In genomic region chrX:70219938-70220764, GRCh38 we compare ENCODE assay signal across 13 cellular contexts. TPM values are rescaled to one million over a fixed set of nuclear protein-coding genes. Genes with fewer than 3 reads are reported as not detected.
DNase-seq lines count a peak whose midpoint lies in the region; ATAC-seq and TF ChIP-seq lines count a peak whose summit lies in the region.
"Had no signal": no experiment of that assay in that cellular context is flagged by ENCODE, and none has a peak within 500 bp of the region (broad histone marks: within the 10 kb centered on the region; RNA-seq: fewer than 3 reads in every experiment).

No MANE protein-coding gene starts in this region.

- no peak for ATAC-seq in HG03280 (IDR thresholded peaks at IDR 0.05; ENCODE audit: unreplicated experiment)
- no peak for ATAC-seq in naive thymus-derived CD8-positive, alpha-beta T cell
- ATAC-seq: activated CD8-positive, alpha-beta T cell treated with anti-CD3 and anti-CD28 coated beads for 36 hours had no signal

- H3K36me3 Mint-ChIP-seq in naive thymus-derived CD8-positive, alpha-beta T cell: no peaks in the 10 kb centered on the region

- TF ChIP-seq CTCF in C4-2B (conservative IDR thresholded peaks at IDR 0.05) (no peak), left ventricle myocardium inferior (IDR thresholded peaks at IDR 0.05; ENCODE audit: borderline replicate concordance) (no peak)

- no peaks in the 10 kb centered on the region for H3K27me3 ChIP-seq in left ventricle myocardium inferior (ENCODE audit: low read depth)

- DNase-seq in NCI-H1092 treated with DMSO at 0.1 percent for 48 hours (lab: John Stamatoyannopoulos, UW) (peak; percentile 76), SHP77 treated with DMSO at 0.1 percent for 48 hours (lab: John Stamatoyannopoulos, UW) (peak; percentile 87), left ventricle myocardium inferior (peak; percentile 27), middle frontal gyrus (ENCODE audit: extremely low spot score, low spot score) (no peak), epidermal melanocyte (ENCODE audit: insufficient read length, low spot score) (no peak)
- DNase-seq in naive thymus-derived CD8-positive, alpha-beta T cell: no peak
- DNase-seq: activated CD8-positive, alpha-beta T cell treated with anti-CD3 and anti-CD28 coated beads for 36 hours; C1 segment of cervical spinal cord; GOT3 had no signal

- H3K36me3 ChIP-seq in left ventricle myocardium inferior: no peaks in the 10 kb centered on the region
- H3K36me3 ChIP-seq: heart right ventricle had no signal

- POLR2A ChIA-PET in naive thymus-derived CD8-positive, alpha-beta T cell (lab: Charles Lee): no interaction called here

- H3K27ac ChIP-seq in C4-2B (peak overlapping the region; percentile 65), left ventricle myocardium inferior (replicated peaks) (peak overlapping the region; percentile 27)
- H3K27ac ChIP-seq: heart right ventricle had no signal

- H3K4me1 Mint-ChIP-seq in naive thymus-derived CD8-positive, alpha-beta T cell: no peaks in the 10 kb centered on the region
- H3K4me1 Mint-ChIP-seq: nephron had no signal

- no peaks in the 10 kb centered on the region for H3K9me3 ChIP-seq in left ventricle myocardium inferior (replicated peaks)

- intact Hi-C loops in left ventricle myocardium inferior (cut with micrococcal nuclease): no loop called here

- H3K9me3 Mint-ChIP-seq in naive thymus-derived CD8-positive, alpha-beta T cell: no peaks in the 10 kb centered on the region
- H3K9me3 Mint-ChIP-seq: activated CD8-positive, alpha-beta T cell treated with anti-CD3 and anti-CD28 coated beads for 36 hours had no signal

- H3K4me1 ChIP-seq in left ventricle myocardium inferior: no peaks in the 10 kb centered on the region
- H3K4me1 ChIP-seq: heart right ventricle had no signal

- no peak overlapping the region for H3K4me3 ChIP-seq in left ventricle myocardium inferior
- H3K4me3 ChIP-seq: heart right ventricle had no signal

- no peaks in the 10 kb centered on the region for H3K27me3 Mint-ChIP-seq in naive thymus-derived CD8-positive, alpha-beta T cell
- H3K27me3 Mint-ChIP-seq: activated CD8-positive, alpha-beta T cell treated with anti-CD3 and anti-CD28 coated beads for 36 hours had no signal

- H3K4me3 Mint-ChIP-seq in naive thymus-derived CD8-positive, alpha-beta T cell: no peak overlapping the region
- H3K4me3 Mint-ChIP-seq: activated CD8-positive, alpha-beta T cell treated with anti-CD3 and anti-CD28 coated beads for 36 hours; nephron had no signal

- no peak overlapping the region for H3K27ac Mint-ChIP-seq in naive thymus-derived CD8-positive, alpha-beta T cell
- H3K27ac Mint-ChIP-seq: activated CD8-positive, alpha-beta T cell treated with anti-CD3 and anti-CD28 coated beads for 36 hours; nephron had no signal

RNA-seq across cellular contexts. Expression of gene AWAT1, which starts 14.3 kb away (rescaled TPM):
- not detected for total RNA-seq in left ventricle myocardium inferior
- not detected for total RNA-seq in naive thymus-derived CD8-positive, alpha-beta T cell
- polyA plus RNA-seq in naive thymus-derived CD8-positive, alpha-beta T cell: not detected
- total RNA-seq: activated CD8-positive, alpha-beta T cell treated with anti-CD3 and anti-CD28 coated beads for 36 hours; heart right ventricle had no signal
- polyA plus RNA-seq: heart right ventricle had no signal

RNA-seq across cellular contexts. Expression of gene P2RY4, which starts 39.9 kb away (rescaled TPM):
- total RNA-seq in left ventricle myocardium inferior: not detected
- under 1 TPM; 0.55 to 0.75 TPM for total RNA-seq in naive thymus-derived CD8-positive, alpha-beta T cell
- not detected for polyA plus RNA-seq in naive thymus-derived CD8-positive, alpha-beta T cell

RNA-seq across cellular contexts. Expression of gene DGAT2L6, which starts 42.9 kb away (rescaled TPM):
- not detected for total RNA-seq in left ventricle myocardium inferior
- total RNA-seq in naive thymus-derived CD8-positive, alpha-beta T cell: not detected
- not detected for polyA plus RNA-seq in naive thymus-derived CD8-positive, alpha-beta T cell
- total RNA-seq: activated CD8-positive, alpha-beta T cell treated with anti-CD3 and anti-CD28 coated beads for 36 hours; heart right ventricle had no signal
- polyA plus RNA-seq: heart right ventricle had no signal

RNA-seq across cellular contexts. Expression of gene ARR3, which starts 48.0 kb away (rescaled TPM):
- not detected for total RNA-seq in left ventricle myocardium inferior
- total RNA-seq in naive thymus-derived CD8-positive, alpha-beta T cell: not detected
- not detected for polyA plus RNA-seq in naive thymus-derived CD8-positive, alpha-beta T cell
- total RNA-seq: activated CD8-positive, alpha-beta T cell treated with anti-CD3 and anti-CD28 coated beads for 36 hours; heart right ventricle had no signal
- polyA plus RNA-seq: heart right ventricle had no signal

Comparison
In these comparisons a context has a peak if more than half of its experiments do, and no peak if none do; other contexts are left out.
1. DNase-seq: peak in NCI-H1092 treated with DMSO at 0.1 percent for 48 hours (single experiment), SHP77 treated with DMSO at 0.1 percent for 48 hours (single experiment) and left ventricle myocardium inferior (single experiment); none in middle frontal gyrus (single experiment), epidermal melanocyte (single experiment) and naive thymus-derived CD8-positive, alpha-beta T cell (0 of 10).